8 cellular contexts compared by ENCODE assay signal in the genomic region with DNA sequence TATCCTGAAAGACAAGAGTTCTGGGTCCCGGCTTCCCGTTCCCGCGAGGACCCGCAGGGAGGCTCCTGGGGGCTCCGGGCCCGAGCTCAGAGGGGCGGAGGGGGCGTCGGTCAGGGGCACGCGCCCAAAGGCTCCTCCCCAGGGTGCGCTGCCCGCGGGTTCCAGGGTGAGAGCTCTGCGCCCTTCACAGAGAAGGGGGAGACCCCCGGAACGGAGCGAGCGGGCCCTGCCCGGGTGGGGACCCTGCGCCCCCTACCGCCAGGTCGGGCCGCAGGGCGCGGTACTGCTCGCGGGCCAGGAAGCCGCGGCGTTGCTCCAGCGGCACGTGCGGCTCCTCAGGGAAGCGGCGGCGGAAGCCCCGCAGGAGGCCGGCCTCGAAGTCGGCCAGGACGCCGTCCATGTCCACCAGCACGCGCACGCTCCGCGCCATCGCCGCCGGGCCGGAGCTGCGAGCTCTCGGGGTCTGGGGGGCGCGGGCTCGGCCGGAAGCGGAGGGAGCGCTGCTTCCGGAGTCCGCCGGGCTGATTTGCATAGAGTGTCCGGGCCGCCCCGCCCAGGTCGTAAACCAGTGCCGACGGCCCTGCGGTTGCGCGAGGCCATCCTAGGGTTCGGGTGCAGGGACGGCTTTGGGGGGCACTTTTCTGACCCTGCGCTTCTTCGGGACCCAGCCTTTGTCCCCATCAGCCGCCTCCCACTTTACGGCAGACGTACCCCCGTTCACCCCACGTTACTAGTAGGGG. TPM values are rescaled to one million over a fixed set of nuclear protein-coding genes. Genes with fewer than 3 reads are reported as not detected.
DNase-seq lines count a peak whose midpoint lies in the region; ATAC-seq, FAIRE-seq and TF ChIP-seq lines count a peak whose summit lies in the region.

A gene (minus strand): TSS at position 465 of the 740 bp plus-strand sequence. CDS start 35 bp downstream, at position 430.

- H3K4me1 ChIP-seq in Loucy (ENCODE audit: insufficient read depth, low read length, poor library complexity, severe bottlenecking) (peaks cover 12% of the 10 kb centered on the region), pancreas (peaks cover 0 to 6% (median 0%) of the 10 kb centered on the region in 3 donors)

- peak within 1 kb of the TSS; percentile 89 for H3K4me3 Mint-ChIP-seq in activated naive CD8-positive, alpha-beta T cell treated with anti-CD3 and anti-CD28 coated beads, Interleukin-2, amount 10 ng/mL, durations not matched to agents 7 days and 5 days

- 0 to 1% methylated on average over 53 to 82 of the region's 82 CpGs for WGBS in pancreas, 2 donors

- peak; percentile 80 for ATAC-seq in activated naive CD8-positive, alpha-beta T cell treated with anti-CD3 and anti-CD28 coated beads, Interleukin-2, amount 10 ng/mL, durations not matched to agents 7 days and 5 days (ENCODE audit: low read depth)
- ATAC-seq in Right ventricle myocardium superior (ENCODE audit: poor library complexity) = peak; percentile 96
- ATAC-seq in pancreas = peak; percentile 90 to 94 (median 92)

- peaks cover 21% of the 10 kb centered on the region for H4K20me1 ChIP-seq in Loucy (ENCODE audit: insufficient read depth, low read length, poor library complexity, severe bottlenecking)

- peaks cover 10% of the 10 kb centered on the region for H3K4me1 Mint-ChIP-seq in activated naive CD8-positive, alpha-beta T cell treated with anti-CD3 and anti-CD28 coated beads, Interleukin-2, amount 10 ng/mL, durations not matched to agents 7 days and 5 days

- peak; percentile 60 for TF ChIP-seq POLR2A in H54 (IDR thresholded peaks at IDR 0.05; ENCODE audit: low read depth, low read length)

- H3K4me3 ChIP-seq in GM08714 (ENCODE audit: low read length) (peak within 1 kb of the TSS; percentile 95), Loucy (ENCODE audit: low read length, poor library complexity, severe bottlenecking) (peak within 1 kb of the TSS; percentile 85), pancreas (peak within 1 kb of the TSS; percentile 43 to 98 (median 91))

- peak within 1 kb of the TSS; percentile 85 for H3K27ac Mint-ChIP-seq in activated naive CD8-positive, alpha-beta T cell treated with anti-CD3 and anti-CD28 coated beads, Interleukin-2, amount 10 ng/mL, durations not matched to agents 7 days and 5 days

- H3F3A ChIP-seq in Loucy (ENCODE audit: low read depth) = peaks cover 24% of the 10 kb centered on the region; the same call in 1 of the 2 replicates

- peak within 1 kb of the TSS; percentile 92 for H3K9ac ChIP-seq in Loucy (ENCODE audit: low read depth, low read length, poor library complexity, severe bottlenecking)

- H3K27ac ChIP-seq in pancreas = peak within 1 kb of the TSS; percentile 75 to 83 (median 81)

- peaks cover 37% of the 10 kb centered on the region for H3K79me2 ChIP-seq in Loucy (ENCODE audit: insufficient read depth, low read length)

- FAIRE-seq in H54 (lab: Jason Lieb, UNC) (no peak), pancreas (lab: Jason Lieb, UNC) (no peak), urothelium cell line (lab: Jason Lieb, UNC) (peak; percentile 50)

- no peaks in the 10 kb centered on the region for H3K27me3 Mint-ChIP-seq in activated naive CD8-positive, alpha-beta T cell treated with anti-CD3 and anti-CD28 coated beads, Interleukin-2, amount 10 ng/mL, durations not matched to agents 7 days and 5 days

- peak within 1 kb of the TSS; percentile 82 for H3K4me2 ChIP-seq in Loucy (ENCODE audit: low read depth, low read length, poor library complexity, severe bottlenecking)

- peaks cover 9% of the 10 kb centered on the region for H3K36me3 Mint-ChIP-seq in activated naive CD8-positive, alpha-beta T cell treated with anti-CD3 and anti-CD28 coated beads, Interleukin-2, amount 10 ng/mL, durations not matched to agents 7 days and 5 days

- H3K27me3 ChIP-seq in Loucy (ENCODE audit: insufficient read depth, low read length, poor library complexity, severe bottlenecking) (no peaks in the 10 kb centered on the region), pancreas (no peaks in the 10 kb centered on the region)

- TF ChIP-seq CTCF in Loucy (conservative IDR thresholded peaks at IDR 0.05; ENCODE audit: low read length) = peak; percentile 59
- peak; percentile 21 to 50 (median 40) for TF ChIP-seq CTCF in pancreas (IDR thresholded peaks at IDR 0.05)

- POLR2A ChIA-PET in activated naive CD8-positive, alpha-beta T cell treated with anti-CD3 and anti-CD28 coated beads, Interleukin-2, amount 10 ng/mL, durations not matched to agents 7 days and 5 days (lab: Charles Lee) = interaction anchor here (0.6 to 3.9 kb wide), 14 partner anchors 10 to 329 kb away, joined by 3 to 45 read pairs (median 4); a partner anchor contains a TSS

- H3K9me3 ChIP-seq in Loucy (ENCODE audit: insufficient read depth, low read depth, low read length) (no peaks in the 10 kb centered on the region), pancreas (no peaks in the 10 kb centered on the region)

- intact Hi-C loops in Right ventricle myocardium superior (cut with DNase I) = no loop called here
- intact Hi-C loops in pancreas (cut with DNase I) = no loop called here

- DNase-seq in H54 (ENCODE audit: insufficient read length, low spot score) = peak; percentile 87
- DNase-seq in SKM-1 (lab: John Stamatoyannopoulos, UW; ENCODE audit: unreplicated experiment) = peak; percentile 38
- peak; percentile 86 for DNase-seq in activated naive CD8-positive, alpha-beta T cell treated with anti-CD3 and anti-CD28 coated beads, Interleukin-2, amount 10 ng/mL, durations not matched to agents 7 days and 5 days
- peak; percentile 91 for DNase-seq in Right ventricle myocardium superior
- DNase-seq in pancreas = peak; percentile 75 to 91 (median 78)
- peak; percentile 94 for DNase-seq in urothelium cell line (ENCODE audit: low spot score)

- H2AFZ ChIP-seq in Loucy (ENCODE audit: low read length) = peak within 1 kb of the TSS; percentile 68

- no peaks in the 10 kb centered on the region for H3K9me3 Mint-ChIP-seq in activated naive CD8-positive, alpha-beta T cell treated with anti-CD3 and anti-CD28 coated beads, Interleukin-2, amount 10 ng/mL, durations not matched to agents 7 days and 5 days

- H3K9me2 ChIP-seq in Loucy (replicated peaks; ENCODE audit: low read depth, low read length) = no peaks in the 10 kb centered on the region

- H3K36me3 ChIP-seq in Loucy (ENCODE audit: insufficient read depth, low read length) (peaks cover 26% of the 10 kb centered on the region; the same call in 1 of the 2 replicates), pancreas (no peaks in the 10 kb centered on the region)

RNA-seq across cellular contexts. Expression of the gene that starts here (rescaled TPM):
- 10 to 100 TPM; 69.9 to 70.8 TPM for total RNA-seq in activated naive CD8-positive, alpha-beta T cell treated with anti-CD3 and anti-CD28 coated beads, Interleukin-2, amount 10 ng/mL, durations not matched to agents 7 days and 5 days
- 24.6 TPM for total RNA-seq in Right ventricle myocardium superior
- 10 to 100 TPM; 14.4 to 32.3 (median 18.7) TPM for total RNA-seq in pancreas
- polyA plus RNA-seq in pancreas = 10 to 100 TPM; 62.5 to 76.3 TPM

Comparison
In these comparisons a context has a peak if more than half of its experiments do, and no peak if none do; other contexts are left out.
1. Peak in every context shown above with its lines: DNase-seq, ATAC-seq, H3K4me3 ChIP-seq and H3K27ac ChIP-seq.
2. DNase-seq: peak in every context shown above with its lines; median percentile 94 in urothelium cell line; 91 in Right ventricle myocardium superior; 87 in H54; 86 in activated naive CD8-positive, alpha-beta T cell treated with anti-CD3 and anti-CD28 coated beads, Interleukin-2, amount 10 ng/mL, durations not matched to agents 7 days and 5 days; 78 in pancreas; 38 in SKM-1.